In genomic region chr11:83019888-83020579, GRCh38 we compare ENCODE assay signal across 21 cellular contexts. TPM values are rescaled to one million over a fixed set of nuclear protein-coding genes. Genes with fewer than 3 reads are reported as not detected.
DNase-seq lines count a peak whose midpoint lies in the region; ATAC-seq, FAIRE-seq and TF ChIP-seq lines count a peak whose summit lies in the region.
"Had no signal": no experiment of that assay in that cellular context is flagged by ENCODE, and none has a peak within 500 bp of the region (broad histone marks: within the 10 kb centered on the region; RNA-seq: fewer than 3 reads in every experiment).

No MANE protein-coding gene starts in this region.

- BruUV-seq in Panc1 (replicated peaks; lab: Mats Ljungman, UMichigan), result no TSS peak

- H3K36me3 ChIP-seq in Panc1 (ENCODE audit: control insufficient read depth, insufficient read depth, low read length) (no peaks in the 10 kb centered on the region), H1 (ENCODE audit: control insufficient read depth in 2 of 4, insufficient read depth in 4 of 4, low read length in 3 of 4) (no peaks in the 10 kb centered on the region), lower lobe of right lung (no peaks in the 10 kb centered on the region)
- H3K36me3 ChIP-seq: BE2C, breast epithelium, neural progenitor cell, SJSA1 had no signal

- WGBS in H1 (ENCODE audit: extremely low coverage in 1 of 2, insufficient coverage in 1 of 2, insufficient read length in 1 of 2, insufficient replicate concordance in 2 of 2, low coverage in 1 of 2, low lambda C conversion rate in 2 of 2, missing lambda C conversion rate in 1 of 2), 2 experiments, result 90% methylated on average over 8 of the region's 12 CpGs; no CpG with 5 or more reads in 1 of the 2 experiments

- H2BK120ac ChIP-seq in H1 (replicated peaks; ENCODE audit: low read depth, low read length), result no peak overlapping the region

- H2BK15ac ChIP-seq in H1 (ENCODE audit: low read length), result no peak overlapping the region

- no peak for FAIRE-seq in H1 (lab: Jason Lieb, UNC)
- FAIRE-seq: D721Med had no signal

- no peak overlapping the region for H3K18ac ChIP-seq in H1 (ENCODE audit: extremely low read depth, low read length)

- H3K36me3 Mint-ChIP-seq in stimulated activated naive B cell treated with anti-CD40 and anti-IgM and Interleukin-4, amounts not matched to agents 10 μg/mL and 1 μg/mL and 100 μg/mL, for 72 hours, result peaks cover 38 to 60% of the 10 kb centered on the region in 2 donors
- H3K36me3 Mint-ChIP-seq: neural progenitor cell had no signal

- no peak for TF ChIP-seq EP300 in H1 (IDR thresholded peaks at IDR 0.05; ENCODE audit: borderline replicate concordance in 1 of 2, low read depth in 2 of 2, low read length in 2 of 2)

- no peak for TF ChIP-seq POLR2A in H1 (IDR thresholded peaks at IDR 0.05; ENCODE audit: control extremely low read depth in 1 of 2, low read depth in 2 of 2, low read length in 2 of 2)

- H3K79me1 ChIP-seq in H1 (ENCODE audit: low read depth, low read length), result no peaks in the 10 kb centered on the region

- H4K8ac ChIP-seq in H1 (ENCODE audit: extremely low read depth, insufficient read depth, low read length), result peak overlapping the region; percentile 77; the same call in 1 of the 2 replicates

- POLR2A ChIA-PET in Panc1 (lab: Charles Lee) (interaction anchor here (0.6 kb wide), 1 partner anchor 10 kb away, joined by 8 read pairs; no protein-coding TSS in a partner anchor), H1 (lab: Charles Lee; ENCODE audit: partially characterized antibody) (interaction anchor here (1.0 to 1.2 kb wide), 2 partner anchors 13 to 14 kb away, joined by 3 to 5 read pairs; no protein-coding TSS in a partner anchor)

- no peak overlapping the region for H3K23ac ChIP-seq in H1 (ENCODE audit: insufficient read length)

- no peak overlapping the region for H2AFZ ChIP-seq in H1 (ENCODE audit: low read length)
- H2AFZ ChIP-seq: neural progenitor cell had no signal

- no peaks in the 10 kb centered on the region for H3K27me3 ChIP-seq in Panc1 (ENCODE audit: control insufficient read depth, insufficient read depth, low read length)
- H3K27me3 ChIP-seq in H1 (replicated peaks in 1 of 4; ENCODE audit: control insufficient read depth in 3 of 4, extremely low read depth in 1 of 4, insufficient read depth in 3 of 4, low read length in 3 of 4), result no peaks in the 10 kb centered on the region
- H3K27me3 ChIP-seq in lower lobe of right lung (ENCODE audit: low read depth), result no peaks in the 10 kb centered on the region
- H3K27me3 ChIP-seq: BE2C, breast epithelium, neural progenitor cell, SJSA1 had no signal

- intact Hi-C loops in Panc1 (cut with micrococcal nuclease; ENCODE audit: unreplicated experiment), result no loop called here
- intact Hi-C loops in lower lobe of right lung (cut with DNase I), result no loop called here

- no peak overlapping the region for H3K56ac ChIP-seq in H1 (replicated peaks; ENCODE audit: insufficient read length, low read depth, low read length)

- peaks cover 55 to 80% of the 10 kb centered on the region in 2 donors for H3K4me1 Mint-ChIP-seq in stimulated activated naive B cell treated with anti-CD40 and anti-IgM and Interleukin-4, amounts not matched to agents 10 μg/mL and 1 μg/mL and 100 μg/mL, for 72 hours

- H2BK5ac ChIP-seq in H1 (ENCODE audit: low read depth, low read length), result no peak overlapping the region

- H3K27ac ChIP-seq in Panc1 (ENCODE audit: low read length) (no peak overlapping the region), H1 (ENCODE audit: low read depth, low read length) (no peak overlapping the region), lower lobe of right lung (no peak overlapping the region)
- H3K27ac ChIP-seq: neural progenitor cell, SJSA1 had no signal

- CTCF ChIA-PET in Panc1 (lab: Charles Lee) (no interaction called here), H1 (lab: Charles Lee; ENCODE audit: partially characterized antibody) (interaction anchor here (0.5 to 1.3 kb wide), 7 partner anchors 11 to 152 kb away, joined by 3 to 6 read pairs (median 4); no protein-coding TSS in a partner anchor)

- H3K4me1 ChIP-seq in Panc1 (ENCODE audit: control insufficient read depth, insufficient read depth, low read length) (peaks cover 10% of the 10 kb centered on the region), H1 (replicated peaks in 1 of 4; ENCODE audit: control insufficient read depth in 3 of 4, insufficient read depth in 4 of 4, low read length in 3 of 4) (peaks cover 0 to 8% (median 4%) of the 10 kb centered on the region in 4 experiments; a peak in 4 of 7 replicates), lower lobe of right lung (peaks cover 14% of the 10 kb centered on the region)
- H3K4me1 ChIP-seq: BE2C, SJSA1 had no signal

- TF ChIP-seq CTCF in Panc1 (IDR thresholded peaks at IDR 0.05) (no peak), H1 (IDR thresholded peaks at IDR 0.05; ENCODE audit: control extremely low read depth in 1 of 3, insufficient read depth in 1 of 3, low read depth in 1 of 3, low read length in 3 of 3) (no peak), lower lobe of right lung (IDR thresholded peaks at IDR 0.05) (no peak)

- no peak overlapping the region for H2BK12ac ChIP-seq in H1 (ENCODE audit: low read depth, low read length)

- no peak overlapping the region for H3K4me2 ChIP-seq in H1 (ENCODE audit: insufficient read depth in 1 of 2, low read depth in 2 of 2, low read length in 2 of 2)
- H3K4me2 ChIP-seq: neural progenitor cell had no signal

- no peak overlapping the region for H2BK20ac ChIP-seq in H1 (ENCODE audit: low read length)

- peaks cover 5 to 7% of the 10 kb centered on the region in 2 donors for H3K9me3 Mint-ChIP-seq in stimulated activated naive B cell treated with anti-CD40 and anti-IgM and Interleukin-4, amounts not matched to agents 10 μg/mL and 1 μg/mL and 100 μg/mL, for 72 hours
- H3K9me3 Mint-ChIP-seq: activated naive CD4-positive, alpha-beta T cell treated with anti-CD3 and anti-CD28 coated beads, Interleukin-2, amount 50 U/mL, for 24 hours; HFFc6 had no signal

- H3K9ac ChIP-seq in H1 (replicated peaks in 1 of 4; ENCODE audit: extremely low read depth in 1 of 4, low read depth in 3 of 4, low read length in 3 of 4), result no peak overlapping the region
- H3K9ac ChIP-seq: neural progenitor cell had no signal

- peak; percentile 49; the same call in 1 of the 2 replicates for ATAC-seq in Panc1
- peak; percentile 36 to 41 for ATAC-seq in lower lobe of right lung
- ATAC-seq in stimulated activated naive B cell treated with anti-CD40 and anti-IgM and Interleukin-4, amounts not matched to agents 10 μg/mL and 1 μg/mL and 100 μg/mL, for 72 hours (replicated peaks), result peak in 1 of 2 donors; percentile 24
- ATAC-seq in HG02970 (IDR thresholded peaks at IDR 0.05; ENCODE audit: low FRiP score, unreplicated experiment), result no peak
- no peak for ATAC-seq in GM21737 (IDR thresholded peaks at IDR 0.05; ENCODE audit: unreplicated experiment)

- no peak overlapping the region for H3K4me3 ChIP-seq in Panc1 (ENCODE audit: low read depth in 2 of 2, low read length in 2 of 2)
- no peak overlapping the region for H3K4me3 ChIP-seq in H1 (ENCODE audit: extremely low read depth in 1 of 4, insufficient read depth in 2 of 4, low read depth in 3 of 4, low read length in 4 of 4)
- no peak overlapping the region for H3K4me3 ChIP-seq in lower lobe of right lung
- H3K4me3 ChIP-seq: breast epithelium, neural progenitor cell, SJSA1 had no signal

- peak overlapping the region; percentile 17 for H3K27ac Mint-ChIP-seq in stimulated activated naive B cell treated with anti-CD40 and anti-IgM and Interleukin-4, amounts not matched to agents 10 μg/mL and 1 μg/mL and 100 μg/mL, for 72 hours
- H3K27ac Mint-ChIP-seq: activated naive CD4-positive, alpha-beta T cell treated with anti-CD3 and anti-CD28 coated beads, Interleukin-2, amount 50 U/mL, for 24 hours; HFFc6; neural progenitor cell had no signal

- no peak overlapping the region for H2AK5ac ChIP-seq in H1 (ENCODE audit: low read depth, low read length)

- no peak overlapping the region for H4K5ac ChIP-seq in H1 (ENCODE audit: insufficient read length, low read depth, low read length)

- H3K79me2 ChIP-seq in H1 (ENCODE audit: control insufficient read depth in 1 of 2, insufficient read depth in 2 of 2, low read length in 2 of 2), result no peaks in the 10 kb centered on the region

- peaks cover 0 to 2% of the 10 kb centered on the region in 2 experiments for H4K20me1 ChIP-seq in H1 (replicated peaks in 1 of 2; ENCODE audit: control insufficient read depth in 1 of 2, insufficient read depth in 2 of 2, low read length in 2 of 2)

- no peaks in the 10 kb centered on the region; the same call in 1 of the 2 replicates for H3K23me2 ChIP-seq in H1 (ENCODE audit: low read depth, low read length)

- DNase-seq in Panc1 (ENCODE audit: low read depth, low spot score) (no peak), H1 (ENCODE audit: low read depth in 1 of 2, low spot score in 2 of 2) (no peak), lower lobe of right lung (no peak), NCI-H1092 treated with DMSO at 0.1 percent for 48 hours (lab: John Stamatoyannopoulos, UW) (no peak), NOMO-1 (lab: John Stamatoyannopoulos, UW; ENCODE audit: unreplicated experiment in 2 of 2) (no peak)
- no peak for DNase-seq in stimulated activated naive B cell treated with anti-CD40 and anti-IgM and Interleukin-4, amounts not matched to agents 10 μg/mL and 1 μg/mL and 100 μg/mL, for 72 hours
- DNase-seq: activated CD4-positive, alpha-beta T cell treated with anti-CD3 and anti-CD28 coated beads, Interleukin-2, amount 50 U/mL, for 1 hour; activated T-cell treated with anti-CD3 and anti-CD28 coated beads, Interleukin-2, amount 50 U/mL, for 1 hour; BE2C; effector CD4-positive, alpha-beta T cell; GDM1; HFFc6; NCI-H1417; NCI-H345 had no signal

- H3K14ac ChIP-seq in H1 (ENCODE audit: insufficient read length), result no peak overlapping the region

- H3K4me3 Mint-ChIP-seq in stimulated activated naive B cell treated with anti-CD40 and anti-IgM and Interleukin-4, amounts not matched to agents 10 μg/mL and 1 μg/mL and 100 μg/mL, for 72 hours, result no peak overlapping the region
- H3K4me3 Mint-ChIP-seq: activated naive CD4-positive, alpha-beta T cell treated with anti-CD3 and anti-CD28 coated beads, Interleukin-2, amount 50 U/mL, for 24 hours; HFFc6; neural progenitor cell had no signal

- H4K91ac ChIP-seq in H1 (replicated peaks; ENCODE audit: insufficient read length, low read length), result no peak overlapping the region

- H3K27me3 Mint-ChIP-seq in stimulated activated naive B cell treated with anti-CD40 and anti-IgM and Interleukin-4, amounts not matched to agents 10 μg/mL and 1 μg/mL and 100 μg/mL, for 72 hours, result no peaks in the 10 kb centered on the region
- H3K27me3 Mint-ChIP-seq: activated naive CD4-positive, alpha-beta T cell treated with anti-CD3 and anti-CD28 coated beads, Interleukin-2, amount 50 U/mL, for 24 hours had no signal

- in situ Hi-C loops in Panc1 (cut with HindIII; ENCODE audit: low pct_unique_long_range_greater_than_20kb, low sequenced_read_pairs), result no loop called here

- H3K4ac ChIP-seq in H1 (replicated peaks; ENCODE audit: insufficient read length, low read depth, low read length), result peak overlapping the region; percentile 78

- no peaks in the 10 kb centered on the region for H3K9me3 ChIP-seq in Panc1 (ENCODE audit: control insufficient read depth, insufficient read depth, low read depth, low read length)
- no peaks in the 10 kb centered on the region for H3K9me3 ChIP-seq in H1 (ENCODE audit: insufficient read depth in 2 of 2, low read depth in 1 of 2, low read length in 1 of 2)
- no peaks in the 10 kb centered on the region for H3K9me3 ChIP-seq in lower lobe of right lung
- H3K9me3 ChIP-seq: BE2C, breast epithelium, SJSA1 had no signal

- TF ChIP-seq RAD21 in H1 (IDR thresholded peaks at IDR 0.05 in 1 of 2, conservative IDR thresholded peaks at IDR 0.05 in 1 of 2; ENCODE audit: low read depth in 2 of 2, low read length in 2 of 2), result no peak

RNA-seq across cellular contexts. Expression of gene RAB30, which starts 51.7 kb away (rescaled TPM):
- total RNA-seq in Panc1 (2021; ENCODE audit: unreplicated experiment) (19.0 TPM), lower lobe of right lung (15.5 TPM)
- 12.3 TPM for polyA plus RNA-seq in Panc1 (2012; ENCODE audit: insufficient read length)
- 9.2 and 11.7 TPM in 2 replicates for total RNA-seq in H1 (2021; fragmentation: NEBNext Ultra II Directional; extraction: Animal tissue kit (Norgen Biotek cat#: 25700))
- polyA plus RNA-seq in H1 (2011; rRNA removed), result 1.2 and 1.6 TPM in 2 replicates
- polyA plus RNA-seq in H1 (2011; cell fraction: cytosol; rRNA removed), result 2.0 TPM
- polyA plus RNA-seq in H1 (2011; cell fraction: nucleus; rRNA removed), result 1.5 TPM
- polyA plus RNA-seq in H1 (2012, experiment 1 of 2), result 4.1 to 7.9 TPM (median 5.5 TPM) in 4 replicates
- 0.75 TPM for polyA plus RNA-seq in H1 (2012, experiment 2 of 2)
- polyA plus RNA-seq in H1 (2013, experiment 1 of 2), result 2.7 TPM
- 3.4 TPM for polyA plus RNA-seq in H1 (2013, experiment 2 of 2)
- polyA minus RNA-seq in H1 (2011; rRNA and poly(A)+ RNA removed), result 8.8 and 9.6 TPM in 2 replicates
- polyA minus RNA-seq in H1 (2011; cell fraction: cytosol; rRNA and poly(A)+ RNA removed), result 3.0 TPM
- polyA minus RNA-seq in H1 (2011; cell fraction: nucleus; rRNA and poly(A)+ RNA removed), result 7.0 TPM

Comparison
In these comparisons a context has a peak if more than half of its experiments do, and no peak if none do; other contexts are left out.
1. ATAC-seq: peak in Panc1 (single experiment) and lower lobe of right lung (2 of 2); none in HG02970 (single experiment) and GM21737 (single experiment).